1 cellular context compared by ENCODE assay signal in genomic region chr4:151659631-151660030, GRCh38.
TF ChIP-seq lines count a peak whose summit lies in the region.

No MANE protein-coding gene starts in this region.

TF ChIP-seq in IMR-90, 13 proteins besides CTCF, POLR2A, EP300 and RAD21 (continued from another document):
- TF ChIP-seq USF2 (IDR thresholded peaks at IDR 0.05; ENCODE audit: low read depth, low read length) (no peak), FOS (IDR thresholded peaks at IDR 0.05; ENCODE audit: low read depth, low read length) (no peak), RCOR1 (IDR thresholded peaks at IDR 0.05; ENCODE audit: insufficient replicate concordance, low read length) (no peak)
